1 cellular context compared by ENCODE assay signal in the genomic region with DNA sequence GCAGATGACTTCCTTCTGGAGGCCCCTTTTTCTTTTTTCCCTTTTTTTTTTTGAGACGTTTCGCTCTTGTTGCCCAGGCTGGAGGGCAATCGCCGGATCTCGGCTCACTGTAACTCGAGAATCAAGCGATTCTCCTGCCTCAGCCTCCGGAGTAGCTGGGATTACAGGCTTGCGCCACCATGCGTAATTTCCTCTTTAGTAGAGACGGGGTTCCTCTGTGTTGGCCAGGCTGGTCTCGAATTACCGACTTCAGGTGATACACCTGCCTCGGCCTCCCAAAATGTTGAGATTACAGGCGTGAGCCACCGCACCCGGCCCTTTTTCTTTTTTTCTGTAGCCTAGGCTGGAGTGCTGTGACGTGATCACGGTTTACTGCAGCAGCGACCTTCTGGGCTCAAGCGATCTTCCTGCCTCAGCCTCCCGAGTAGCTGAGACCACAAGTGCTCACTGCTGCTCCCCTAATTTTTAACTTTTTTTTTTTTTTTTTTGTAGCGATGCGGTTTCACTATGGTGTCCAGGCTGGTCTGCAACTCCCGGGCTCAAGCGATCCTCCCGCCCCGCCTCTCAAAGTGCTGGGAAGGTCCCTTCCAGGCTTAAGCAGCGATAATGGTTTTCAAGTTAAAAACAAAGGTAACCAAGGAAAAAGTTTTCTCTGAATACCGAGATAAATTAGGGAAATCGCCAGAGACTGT.
TF ChIP-seq lines count a peak whose summit lies in the region.

No MANE protein-coding gene starts in this region.

TF ChIP-seq in GM23338, 12 proteins besides CTCF, POLR2A, EP300 and RAD21 (continued from another document):
- TF ChIP-seq NANOG (IDR thresholded peaks at IDR 0.05; ENCODE audit: borderline replicate concordance) (no peak), CREB1 (CRISPR knock-in tag; IDR thresholded peaks at IDR 0.05; ENCODE audit: low read depth) (no peak), ZNF331 (CRISPR knock-in tag; IDR thresholded peaks at IDR 0.05; ENCODE audit: low read depth) (no peak), ZNF114 (CRISPR knock-in tag; IDR thresholded peaks at IDR 0.05) (no peak), POLR2AphosphoS5 (IDR thresholded peaks at IDR 0.05; ENCODE audit: low read depth) (no peak), EZH2phosphoT487 (IDR thresholded peaks at IDR 0.05; ENCODE audit: unreplicated experiment) (no peak)
- TF ChIP-seq, protein P1, sequence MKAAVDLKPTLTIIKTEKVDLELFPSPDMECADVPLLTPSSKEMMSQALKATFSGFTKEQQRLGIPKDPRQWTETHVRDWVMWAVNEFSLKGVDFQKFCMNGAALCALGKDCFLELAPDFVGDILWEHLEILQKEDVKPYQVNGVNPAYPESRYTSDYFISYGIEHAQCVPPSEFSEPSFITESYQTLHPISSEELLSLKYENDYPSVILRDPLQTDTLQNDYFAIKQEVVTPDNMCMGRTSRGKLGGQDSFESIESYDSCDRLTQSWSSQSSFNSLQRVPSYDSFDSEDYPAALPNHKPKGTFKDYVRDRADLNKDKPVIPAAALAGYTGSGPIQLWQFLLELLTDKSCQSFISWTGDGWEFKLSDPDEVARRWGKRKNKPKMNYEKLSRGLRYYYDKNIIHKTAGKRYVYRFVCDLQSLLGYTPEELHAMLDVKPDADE (IDR thresholded peaks at IDR 0.05) = no peak
- TF ChIP-seq, protein P2, sequence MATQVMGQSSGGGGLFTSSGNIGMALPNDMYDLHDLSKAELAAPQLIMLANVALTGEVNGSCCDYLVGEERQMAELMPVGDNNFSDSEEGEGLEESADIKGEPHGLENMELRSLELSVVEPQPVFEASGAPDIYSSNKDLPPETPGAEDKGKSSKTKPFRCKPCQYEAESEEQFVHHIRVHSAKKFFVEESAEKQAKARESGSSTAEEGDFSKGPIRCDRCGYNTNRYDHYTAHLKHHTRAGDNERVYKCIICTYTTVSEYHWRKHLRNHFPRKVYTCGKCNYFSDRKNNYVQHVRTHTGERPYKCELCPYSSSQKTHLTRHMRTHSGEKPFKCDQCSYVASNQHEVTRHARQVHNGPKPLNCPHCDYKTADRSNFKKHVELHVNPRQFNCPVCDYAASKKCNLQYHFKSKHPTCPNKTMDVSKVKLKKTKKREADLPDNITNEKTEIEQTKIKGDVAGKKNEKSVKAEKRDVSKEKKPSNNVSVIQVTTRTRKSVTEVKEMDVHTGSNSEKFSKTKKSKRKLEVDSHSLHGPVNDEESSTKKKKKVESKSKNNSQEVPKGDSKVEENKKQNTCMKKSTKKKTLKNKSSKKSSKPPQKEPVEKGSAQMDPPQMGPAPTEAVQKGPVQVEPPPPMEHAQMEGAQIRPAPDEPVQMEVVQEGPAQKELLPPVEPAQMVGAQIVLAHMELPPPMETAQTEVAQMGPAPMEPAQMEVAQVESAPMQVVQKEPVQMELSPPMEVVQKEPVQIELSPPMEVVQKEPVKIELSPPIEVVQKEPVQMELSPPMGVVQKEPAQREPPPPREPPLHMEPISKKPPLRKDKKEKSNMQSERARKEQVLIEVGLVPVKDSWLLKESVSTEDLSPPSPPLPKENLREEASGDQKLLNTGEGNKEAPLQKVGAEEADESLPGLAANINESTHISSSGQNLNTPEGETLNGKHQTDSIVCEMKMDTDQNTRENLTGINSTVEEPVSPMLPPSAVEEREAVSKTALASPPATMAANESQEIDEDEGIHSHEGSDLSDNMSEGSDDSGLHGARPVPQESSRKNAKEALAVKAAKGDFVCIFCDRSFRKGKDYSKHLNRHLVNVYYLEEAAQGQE (IDR thresholded peaks at IDR 0.05; ENCODE audit: unreplicated experiment) = no peak
